ENCODE assay signal across 21 cellular contexts in the genomic region with DNA sequence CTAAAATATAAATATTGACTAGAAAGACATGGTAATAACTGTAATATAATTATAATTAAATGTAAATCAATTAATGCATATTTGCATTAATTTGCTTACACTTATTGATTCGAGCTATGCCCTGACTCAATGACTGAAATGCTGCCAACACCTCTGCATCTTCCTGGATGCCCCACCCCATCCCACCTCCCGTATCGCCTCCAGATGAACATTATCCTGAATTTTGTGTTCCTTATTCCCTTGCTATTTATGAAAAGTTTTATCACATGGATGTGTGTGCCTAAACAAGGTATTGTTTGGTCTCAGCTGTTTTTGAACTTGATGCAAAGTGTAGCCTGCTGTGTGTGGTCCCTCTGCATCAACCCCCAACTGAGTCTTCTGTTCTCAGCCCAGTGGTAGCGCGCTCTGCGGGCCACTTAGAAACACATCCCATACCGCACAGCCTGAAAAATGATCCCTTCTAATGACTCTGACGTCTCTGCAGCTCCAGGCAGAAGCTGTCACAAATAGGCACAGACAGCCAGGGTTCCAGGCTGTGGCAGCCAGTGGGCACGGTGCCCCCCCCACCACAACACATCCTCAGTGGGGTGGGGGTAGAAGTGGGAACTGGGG.
DNase-seq lines count a peak whose midpoint lies in the region; ATAC-seq and TF ChIP-seq lines count a peak whose summit lies in the region.
"Had no signal": no experiment of that assay in that cellular context is flagged by ENCODE, and none has a peak within 500 bp of the region (broad histone marks: within the 10 kb centered on the region; RNA-seq: fewer than 3 reads in every experiment).

No MANE protein-coding gene starts in this region.

- no peak for ATAC-seq in heart right ventricle
- ATAC-seq: A549, PC-3, SK-N-SH treated with all-trans-retinoic acid at 6 μM for 48 hours, T-cell had no signal

- CTCF ChIA-PET in HEK293 (lab: Yijun Ruan, JAX) = interaction anchor here (0.8 kb wide), 1 partner anchor 287 kb away, joined by 3 read pairs; no protein-coding TSS in a partner anchor

- 80% methylated on average over 9 of the region's 9 CpGs for WGBS in smooth muscle cell (ENCODE audit: low lambda C conversion rate)
- 70 to 80% methylated on average over 9 of the region's 9 CpGs for WGBS in heart right ventricle, 2 donors

- H3F3A ChIP-seq in neural cell (ENCODE audit: insufficient read depth, low read length, poor library complexity, severe bottlenecking) = no peaks in the 10 kb centered on the region
- no peaks in the 10 kb centered on the region for H3F3A ChIP-seq in smooth muscle cell (ENCODE audit: low read depth)

- H3K27ac ChIP-seq in HEK293 (ENCODE audit: extremely low read depth, low read depth, low read length) (no peak overlapping the region), neural cell (ENCODE audit: low read length) (no peak overlapping the region), smooth muscle cell (ENCODE audit: low read depth) (no peak overlapping the region), heart right ventricle (no peak overlapping the region)
- H3K27ac ChIP-seq: A549, GM23248, RWPE1 had no signal

- H3K36me3 ChIP-seq in HEK293 (ENCODE audit: control insufficient read depth in 2 of 2, insufficient read depth in 1 of 2, low read length in 2 of 2) (no peaks in the 10 kb centered on the region), neural cell (ENCODE audit: insufficient read depth, low read length) (no peaks in the 10 kb centered on the region), smooth muscle cell (ENCODE audit: low read depth) (no peaks in the 10 kb centered on the region), heart right ventricle (no peaks in the 10 kb centered on the region)

- H3K9me3 ChIP-seq in HEK293 (ENCODE audit: control insufficient read depth, insufficient read depth, low read depth, low read length) = no peaks in the 10 kb centered on the region
- H3K9me3 ChIP-seq in neural cell (ENCODE audit: low read length) = peaks cover 4% of the 10 kb centered on the region
- H3K9me3 ChIP-seq in smooth muscle cell (replicated peaks; ENCODE audit: low read depth) = no peaks in the 10 kb centered on the region
- H3K9me3 ChIP-seq in heart right ventricle = peaks cover 0 to 14% (median 0%) of the 10 kb centered on the region in 11 donors
- H3K9me3 ChIP-seq: A549, Caco-2 had no signal

- intact Hi-C loops in heart right ventricle (cut with DNase I) = no loop called here

- no peak overlapping the region for H3K9ac ChIP-seq in neural cell (ENCODE audit: low read length)
- H3K9ac ChIP-seq in smooth muscle cell (ENCODE audit: low read depth) = no peak overlapping the region
- H3K9ac ChIP-seq: GM23248 had no signal

- DNase-seq in NCI-H146 treated with DMSO at 0.1 percent for 48 hours (lab: John Stamatoyannopoulos, UW; ENCODE audit: unreplicated experiment) = peak; percentile 7
- DNase-seq in NCI-H2171 treated with DMSO at 0.1 percent for 48 hours (lab: John Stamatoyannopoulos, UW) = peak; percentile 78
- no peak for DNase-seq in smooth muscle cell (lab: John Stamatoyannopoulos, UW; ENCODE audit: unreplicated experiment)
- DNase-seq in NCI-H526 treated with DMSO at 0.1 percent for 48 hours (lab: John Stamatoyannopoulos, UW) = no peak
- no peak for DNase-seq in cerebellar nuclear complex (lab: John Stamatoyannopoulos, UW)
- DNase-seq in heart right ventricle = no peak
- DNase-seq: Caco-2; CD4-positive, alpha-beta T cell; GF-D8; GM23248; IMR-90; NCI-H1694; NCI-H510A; PC-3; SIG-M5; T-cell had no signal

- no peak overlapping the region for H2AFZ ChIP-seq in neural cell (ENCODE audit: low read depth, low read length)
- no peak overlapping the region for H2AFZ ChIP-seq in smooth muscle cell (ENCODE audit: low read depth)
- H2AFZ ChIP-seq: GM23248 had no signal

- TF ChIP-seq CTCF in HEK293 (tag by site-specific recombination; IDR thresholded peaks at IDR 0.05) (no peak), neural cell (IDR thresholded peaks at IDR 0.05; ENCODE audit: poor library complexity, severe bottlenecking) (no peak), smooth muscle cell (IDR thresholded peaks at IDR 0.05; ENCODE audit: borderline replicate concordance, insufficient read depth, poor library complexity, severe bottlenecking) (no peak), heart right ventricle (IDR thresholded peaks at IDR 0.05) (no peak)

- no peak for TF ChIP-seq EP300 in neural cell (conservative IDR thresholded peaks at IDR 0.05; ENCODE audit: poor library complexity, severe bottlenecking)

- no peak overlapping the region for H3K4me3 ChIP-seq in HEK293 (ENCODE audit: low read depth, low read length)
- no peak overlapping the region for H3K4me3 ChIP-seq in neural cell (ENCODE audit: low read length)
- no peak overlapping the region for H3K4me3 ChIP-seq in smooth muscle cell
- no peak overlapping the region for H3K4me3 ChIP-seq in heart right ventricle
- H3K4me3 ChIP-seq: A549, GM23248 had no signal

- POLR2A ChIA-PET in HEK293 (lab: Yijun Ruan, JAX) = no interaction called here

- H3K79me2 ChIP-seq in neural cell (replicated peaks; ENCODE audit: insufficient read depth, low read length) (no peaks in the 10 kb centered on the region), smooth muscle cell (ENCODE audit: low read depth) (no peaks in the 10 kb centered on the region)

- no peaks in the 10 kb centered on the region for H3K9me2 ChIP-seq in neural cell (ENCODE audit: insufficient read depth, low read length)

- no peaks in the 10 kb centered on the region for H3K4me1 ChIP-seq in HEK293 (ENCODE audit: control insufficient read depth, insufficient read depth, low read length)
- H3K4me1 ChIP-seq in smooth muscle cell (ENCODE audit: low read depth) = no peaks in the 10 kb centered on the region
- no peaks in the 10 kb centered on the region for H3K4me1 ChIP-seq in heart right ventricle
- H3K4me1 ChIP-seq: A549 had no signal

- H4K20me1 ChIP-seq in neural cell (ENCODE audit: insufficient read depth) (no peaks in the 10 kb centered on the region), smooth muscle cell (ENCODE audit: low read depth) (no peaks in the 10 kb centered on the region)

- TF ChIP-seq RAD21 in neural cell (conservative IDR thresholded peaks at IDR 0.05) = no peak

- H3K27me3 ChIP-seq in neural cell (ENCODE audit: insufficient read depth, low read depth, low read length) = no peaks in the 10 kb centered on the region
- H3K27me3 ChIP-seq in smooth muscle cell (ENCODE audit: low read depth) = peaks cover 12% of the 10 kb centered on the region
- peaks cover 0 to 4% (median 0%) of the 10 kb centered on the region in 7 donors for H3K27me3 ChIP-seq in heart right ventricle

- no peak overlapping the region for H3K4me2 ChIP-seq in neural cell (ENCODE audit: low read length)
- H3K4me2 ChIP-seq in smooth muscle cell = no peak overlapping the region
- H3K4me2 ChIP-seq: A549 had no signal

TF ChIP-seq in HEK293, 187 proteins besides CTCF, POLR2A, EP300 and RAD21:
- TF ChIP-seq ZBTB20 (tag by site-specific recombination; IDR thresholded peaks at IDR 0.05) = no peak
- 0 out of 2 replicates have a peak, but pooled peaks have one; percentile 26 for TF ChIP-seq ZBTB8A (tag by site-specific recombination; IDR thresholded peaks at IDR 0.05)
- peak; percentile 95 for TF ChIP-seq ZIC2 (tag by site-specific recombination; IDR thresholded peaks at IDR 0.05)
- peak; percentile 29; the same call in 1 of the 2 replicates for TF ChIP-seq FEZF1 (tag by site-specific recombination; IDR thresholded peaks at IDR 0.05)
- no peak for TF ChIP-seq ZNF121 (tag by site-specific recombination; IDR thresholded peaks at IDR 0.05)
- peak; percentile 47 for TF ChIP-seq GLIS1 (tag by site-specific recombination; IDR thresholded peaks at IDR 0.05)

TF ChIP-seq in neural cell, 6 proteins besides CTCF, POLR2A, EP300 and RAD21:
- TF ChIP-seq REST (IDR thresholded peaks at IDR 0.05; ENCODE audit: borderline replicate concordance) = no peak
- TF ChIP-seq EZH2 (IDR thresholded peaks at IDR 0.05; ENCODE audit: borderline replicate concordance, insufficient read depth, low read length, poor library complexity, severe bottlenecking) = no peak
- no peak for TF ChIP-seq SMC3 (conservative IDR thresholded peaks at IDR 0.05; ENCODE audit: poor library complexity)
- peak; percentile 18 for TF ChIP-seq POLR2AphosphoS5 (IDR thresholded peaks at IDR 0.05)
- TF ChIP-seq MXI1 (conservative IDR thresholded peaks at IDR 0.05; ENCODE audit: poor library complexity, severe bottlenecking) = no peak
- TF ChIP-seq TAF1 (IDR thresholded peaks at IDR 0.05; ENCODE audit: low read depth) = no peak
TF ChIP-seq in neural cell: peak in this region for 1.

Comparison
In these comparisons a context has a peak if more than half of its experiments do, and no peak if none do; other contexts are left out.
1. DNase-seq: peak in NCI-H146 treated with DMSO at 0.1 percent for 48 hours (single experiment) and NCI-H2171 treated with DMSO at 0.1 percent for 48 hours (single experiment); none in smooth muscle cell (single experiment), NCI-H526 treated with DMSO at 0.1 percent for 48 hours (single experiment), cerebellar nuclear complex (0 of 2) and heart right ventricle (0 of 2).